Comparison of ENCODE assay signal across 1 cellular context in the genomic region with DNA sequence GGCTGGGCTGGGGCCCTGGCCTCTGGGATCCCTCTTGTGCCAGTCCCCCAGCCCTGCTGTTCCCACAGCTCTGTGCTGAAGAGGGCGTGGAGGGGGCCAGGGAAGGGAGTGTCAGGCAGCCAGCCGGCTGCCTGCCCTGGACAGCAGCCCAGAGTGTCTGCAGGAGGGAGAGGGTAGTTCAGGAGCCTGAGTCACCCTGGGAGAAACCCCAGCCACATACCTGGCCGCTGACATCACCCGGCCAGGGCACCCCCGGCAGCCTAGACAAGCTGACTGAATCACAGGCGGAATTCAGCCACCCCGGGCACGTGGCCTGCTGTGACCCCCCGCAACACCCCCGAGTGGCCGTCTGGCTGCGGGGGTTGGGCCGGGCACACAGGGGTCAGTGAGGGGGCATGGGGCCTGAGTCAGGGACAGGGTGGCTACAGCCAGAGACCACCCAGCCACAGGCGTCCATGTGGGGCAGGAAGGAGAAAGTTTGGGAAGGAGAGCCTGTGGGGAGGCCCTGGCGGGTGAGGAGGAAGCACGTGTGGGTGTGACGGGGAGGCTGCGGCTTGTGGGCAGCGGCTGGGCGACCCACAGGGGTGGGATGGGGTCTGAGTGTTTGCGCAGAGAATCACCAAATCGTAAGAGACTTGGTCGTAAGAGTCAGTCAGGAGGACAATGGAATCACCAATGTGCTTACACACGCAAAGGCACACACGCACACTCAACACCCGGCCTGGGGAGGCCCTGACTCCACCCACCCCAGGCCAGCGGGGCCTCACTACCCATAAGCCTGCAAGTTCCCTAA.
TF ChIP-seq lines count a peak whose summit lies in the region.

No MANE protein-coding gene starts in this region.

TF ChIP-seq in K562, 482 proteins besides CTCF, POLR2A, EP300 and RAD21 (continued from another document and continues in another):
- no peak for TF ChIP-seq FOXJ3 (CRISPR knock-in tag; IDR thresholded peaks at IDR 0.05)
- TF ChIP-seq MAFG (tag; conservative IDR thresholded peaks at IDR 0.05): peak; percentile 36; the same call in 1 of the 2 replicates
- TF ChIP-seq, protein P1, sequence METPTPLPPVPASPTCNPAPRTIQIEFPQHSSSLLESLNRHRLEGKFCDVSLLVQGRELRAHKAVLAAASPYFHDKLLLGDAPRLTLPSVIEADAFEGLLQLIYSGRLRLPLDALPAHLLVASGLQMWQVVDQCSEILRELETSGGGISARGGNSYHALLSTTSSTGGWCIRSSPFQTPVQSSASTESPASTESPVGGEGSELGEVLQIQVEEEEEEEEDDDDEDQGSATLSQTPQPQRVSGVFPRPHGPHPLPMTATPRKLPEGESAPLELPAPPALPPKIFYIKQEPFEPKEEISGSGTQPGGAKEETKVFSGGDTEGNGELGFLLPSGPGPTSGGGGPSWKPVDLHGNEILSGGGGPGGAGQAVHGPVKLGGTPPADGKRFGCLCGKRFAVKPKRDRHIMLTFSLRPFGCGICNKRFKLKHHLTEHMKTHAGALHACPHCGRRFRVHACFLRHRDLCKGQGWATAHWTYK (CRISPR knock-in tag; IDR thresholded peaks at IDR 0.05): peak; percentile 27; the same call in 1 of the 2 replicates
- TF ChIP-seq, protein P2, sequence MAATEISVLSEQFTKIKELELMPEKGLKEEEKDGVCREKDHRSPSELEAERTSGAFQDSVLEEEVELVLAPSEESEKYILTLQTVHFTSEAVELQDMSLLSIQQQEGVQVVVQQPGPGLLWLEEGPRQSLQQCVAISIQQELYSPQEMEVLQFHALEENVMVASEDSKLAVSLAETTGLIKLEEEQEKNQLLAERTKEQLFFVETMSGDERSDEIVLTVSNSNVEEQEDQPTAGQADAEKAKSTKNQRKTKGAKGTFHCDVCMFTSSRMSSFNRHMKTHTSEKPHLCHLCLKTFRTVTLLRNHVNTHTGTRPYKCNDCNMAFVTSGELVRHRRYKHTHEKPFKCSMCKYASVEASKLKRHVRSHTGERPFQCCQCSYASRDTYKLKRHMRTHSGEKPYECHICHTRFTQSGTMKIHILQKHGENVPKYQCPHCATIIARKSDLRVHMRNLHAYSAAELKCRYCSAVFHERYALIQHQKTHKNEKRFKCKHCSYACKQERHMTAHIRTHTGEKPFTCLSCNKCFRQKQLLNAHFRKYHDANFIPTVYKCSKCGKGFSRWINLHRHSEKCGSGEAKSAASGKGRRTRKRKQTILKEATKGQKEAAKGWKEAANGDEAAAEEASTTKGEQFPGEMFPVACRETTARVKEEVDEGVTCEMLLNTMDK (IDR thresholded peaks at IDR 0.05; ENCODE audit: borderline replicate concordance, insufficient read depth, low read depth, low read length, poor library complexity, severe bottlenecking): no peak
- TF ChIP-seq ZNF77 (CRISPR knock-in tag; IDR thresholded peaks at IDR 0.05): no peak
- TF ChIP-seq TAF1 (IDR thresholded peaks at IDR 0.05; ENCODE audit: control insufficient read depth, extremely low read depth, insufficient read depth, low read length, severe bottlenecking): peak; percentile 25
- TF ChIP-seq ZFPM2 (CRISPR knock-in tag; IDR thresholded peaks at IDR 0.05): no peak
- no peak for TF ChIP-seq CHD2 (IDR thresholded peaks at IDR 0.05; ENCODE audit: low read depth, low read length)
- TF ChIP-seq RFX7 (CRISPR knock-in tag; IDR thresholded peaks at IDR 0.05): no peak
- TF ChIP-seq, protein P3, sequence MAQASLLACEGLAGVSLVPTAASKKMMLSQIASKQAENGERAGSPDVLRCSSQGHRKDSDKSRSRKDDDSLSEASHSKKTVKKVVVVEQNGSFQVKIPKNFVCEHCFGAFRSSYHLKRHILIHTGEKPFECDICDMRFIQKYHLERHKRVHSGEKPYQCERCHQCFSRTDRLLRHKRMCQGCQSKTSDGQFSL (CRISPR knock-in tag; IDR thresholded peaks at IDR 0.05): no peak; the same call in 1 of the 2 replicates
- TF ChIP-seq, protein P3 (tag; IDR thresholded peaks at IDR 0.05): no peak
- TF ChIP-seq L3MBTL2 (IDR thresholded peaks at IDR 0.05): peak; percentile 84
- peak; percentile 74 for TF ChIP-seq DACH1 (IDR thresholded peaks at IDR 0.05; ENCODE audit: partially characterized antibody)
- TF ChIP-seq YBX1 (IDR thresholded peaks at IDR 0.05): no peak
- TF ChIP-seq CBFB (CRISPR knock-in tag; IDR thresholded peaks at IDR 0.05): no peak
- TF ChIP-seq, protein P4, sequence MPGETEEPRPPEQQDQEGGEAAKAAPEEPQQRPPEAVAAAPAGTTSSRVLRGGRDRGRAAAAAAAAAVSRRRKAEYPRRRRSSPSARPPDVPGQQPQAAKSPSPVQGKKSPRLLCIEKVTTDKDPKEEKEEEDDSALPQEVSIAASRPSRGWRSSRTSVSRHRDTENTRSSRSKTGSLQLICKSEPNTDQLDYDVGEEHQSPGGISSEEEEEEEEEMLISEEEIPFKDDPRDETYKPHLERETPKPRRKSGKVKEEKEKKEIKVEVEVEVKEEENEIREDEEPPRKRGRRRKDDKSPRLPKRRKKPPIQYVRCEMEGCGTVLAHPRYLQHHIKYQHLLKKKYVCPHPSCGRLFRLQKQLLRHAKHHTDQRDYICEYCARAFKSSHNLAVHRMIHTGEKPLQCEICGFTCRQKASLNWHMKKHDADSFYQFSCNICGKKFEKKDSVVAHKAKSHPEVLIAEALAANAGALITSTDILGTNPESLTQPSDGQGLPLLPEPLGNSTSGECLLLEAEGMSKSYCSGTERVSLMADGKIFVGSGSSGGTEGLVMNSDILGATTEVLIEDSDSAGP (CRISPR knock-in tag; IDR thresholded peaks at IDR 0.05): no peak
- TF ChIP-seq BCOR (IDR thresholded peaks at IDR 0.05): no peak
- TF ChIP-seq HEY1 (CRISPR knock-in tag; IDR thresholded peaks at IDR 0.05; ENCODE audit: borderline replicate concordance): no peak
- TF ChIP-seq DDX20 (tag; IDR thresholded peaks at IDR 0.05; ENCODE audit: low read depth): no peak
- no peak for TF ChIP-seq BRD4 (IDR thresholded peaks at IDR 0.05)
- no peak for TF ChIP-seq NCOA2 (IDR thresholded peaks at IDR 0.05; ENCODE audit: partially characterized antibody in 2 of 2)
- TF ChIP-seq, protein P5, sequence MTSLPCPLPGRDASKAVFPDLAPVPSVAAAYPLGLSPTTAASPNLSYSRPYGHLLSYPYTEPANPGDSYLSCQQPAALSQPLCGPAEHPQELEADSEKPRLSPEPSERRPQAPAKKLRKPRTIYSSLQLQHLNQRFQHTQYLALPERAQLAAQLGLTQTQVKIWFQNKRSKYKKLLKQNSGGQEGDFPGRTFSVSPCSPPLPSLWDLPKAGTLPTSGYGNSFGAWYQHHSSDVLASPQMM (CRISPR knock-in tag; IDR thresholded peaks at IDR 0.05): no peak
- no peak for TF ChIP-seq ZNF253 (CRISPR knock-in tag; conservative IDR thresholded peaks at IDR 0.05)
- TF ChIP-seq, protein P6, sequence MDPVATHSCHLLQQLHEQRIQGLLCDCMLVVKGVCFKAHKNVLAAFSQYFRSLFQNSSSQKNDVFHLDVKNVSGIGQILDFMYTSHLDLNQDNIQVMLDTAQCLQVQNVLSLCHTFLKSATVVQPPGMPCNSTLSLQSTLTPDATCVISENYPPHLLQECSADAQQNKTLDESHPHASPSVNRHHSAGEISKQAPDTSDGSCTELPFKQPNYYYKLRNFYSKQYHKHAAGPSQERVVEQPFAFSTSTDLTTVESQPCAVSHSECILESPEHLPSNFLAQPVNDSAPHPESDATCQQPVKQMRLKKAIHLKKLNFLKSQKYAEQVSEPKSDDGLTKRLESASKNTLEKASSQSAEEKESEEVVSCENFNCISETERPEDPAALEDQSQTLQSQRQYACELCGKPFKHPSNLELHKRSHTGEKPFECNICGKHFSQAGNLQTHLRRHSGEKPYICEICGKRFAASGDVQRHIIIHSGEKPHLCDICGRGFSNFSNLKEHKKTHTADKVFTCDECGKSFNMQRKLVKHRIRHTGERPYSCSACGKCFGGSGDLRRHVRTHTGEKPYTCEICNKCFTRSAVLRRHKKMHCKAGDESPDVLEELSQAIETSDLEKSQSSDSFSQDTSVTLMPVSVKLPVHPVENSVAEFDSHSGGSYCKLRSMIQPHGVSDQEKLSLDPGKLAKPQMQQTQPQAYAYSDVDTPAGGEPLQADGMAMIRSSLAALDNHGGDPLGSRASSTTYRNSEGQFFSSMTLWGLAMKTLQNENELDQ (CRISPR knock-in tag; IDR thresholded peaks at IDR 0.05; ENCODE audit: borderline replicate concordance): no peak
- no peak for TF ChIP-seq ZNF57 (CRISPR knock-in tag; IDR thresholded peaks at IDR 0.05)
- TF ChIP-seq PURB (CRISPR knock-in tag; IDR thresholded peaks at IDR 0.05; ENCODE audit: low read depth): no peak
- TF ChIP-seq PRPF4 (IDR thresholded peaks at IDR 0.05; ENCODE audit: insufficient read depth, low read depth, low read length, poor library complexity, severe bottlenecking): no peak
- no peak for TF ChIP-seq PPARD (CRISPR knock-in tag; IDR thresholded peaks at IDR 0.05)
- TF ChIP-seq SMARCC2 (IDR thresholded peaks at IDR 0.05; ENCODE audit: low read depth): 0 out of 2 replicates have a peak, but pooled peaks have one; percentile 54
- TF ChIP-seq NCOA6 (IDR thresholded peaks at IDR 0.05): no peak
- no peak for TF ChIP-seq ZNF134 (CRISPR knock-in tag; conservative IDR thresholded peaks at IDR 0.05)
- no peak for TF ChIP-seq ZNF184 (CRISPR knock-in tag; IDR thresholded peaks at IDR 0.05)
- TF ChIP-seq ESRRA (IDR thresholded peaks at IDR 0.05; ENCODE audit: borderline replicate concordance, low read depth): no peak
- no peak for TF ChIP-seq U2AF1 (optimal IDR thresholded peaks at IDR 0.05; ENCODE audit: low read depth, low read length)
- TF ChIP-seq, protein P7, sequence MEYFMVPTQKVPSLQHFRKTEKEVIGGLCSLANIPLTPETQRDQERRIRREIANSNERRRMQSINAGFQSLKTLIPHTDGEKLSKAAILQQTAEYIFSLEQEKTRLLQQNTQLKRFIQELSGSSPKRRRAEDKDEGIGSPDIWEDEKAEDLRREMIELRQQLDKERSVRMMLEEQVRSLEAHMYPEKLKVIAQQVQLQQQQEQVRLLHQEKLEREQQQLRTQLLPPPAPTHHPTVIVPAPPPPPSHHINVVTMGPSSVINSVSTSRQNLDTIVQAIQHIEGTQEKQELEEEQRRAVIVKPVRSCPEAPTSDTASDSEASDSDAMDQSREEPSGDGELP (CRISPR knock-in tag; IDR thresholded peaks at IDR 0.05; ENCODE audit: borderline replicate concordance): peak; percentile 93
- no peak for TF ChIP-seq FIP1L1 (IDR thresholded peaks at IDR 0.05; ENCODE audit: low read depth, low read length, poor library complexity, severe bottlenecking)
- TF ChIP-seq SRSF1 (IDR thresholded peaks at IDR 0.05; ENCODE audit: low read depth, low read length): no peak
- TF ChIP-seq, protein P8, sequence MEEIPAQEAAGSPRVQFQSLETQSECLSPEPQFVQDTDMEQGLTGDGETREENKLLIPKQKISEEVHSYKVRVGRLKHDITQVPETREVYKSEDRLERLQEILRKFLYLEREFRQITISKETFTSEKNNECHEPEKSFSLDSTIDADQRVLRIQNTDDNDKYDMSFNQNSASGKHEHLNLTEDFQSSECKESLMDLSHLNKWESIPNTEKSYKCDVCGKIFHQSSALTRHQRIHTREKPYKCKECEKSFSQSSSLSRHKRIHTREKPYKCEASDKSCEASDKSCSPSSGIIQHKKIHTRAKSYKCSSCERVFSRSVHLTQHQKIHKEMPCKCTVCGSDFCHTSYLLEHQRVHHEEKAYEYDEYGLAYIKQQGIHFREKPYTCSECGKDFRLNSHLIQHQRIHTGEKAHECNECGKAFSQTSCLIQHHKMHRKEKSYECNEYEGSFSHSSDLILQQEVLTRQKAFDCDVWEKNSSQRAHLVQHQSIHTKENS (CRISPR knock-in tag; IDR thresholded peaks at IDR 0.05): no peak
- no peak for TF ChIP-seq ZNF589 (CRISPR knock-in tag; IDR thresholded peaks at IDR 0.05; ENCODE audit: low read depth)
- TF ChIP-seq ETS2 (tag; IDR thresholded peaks at IDR 0.05; ENCODE audit: borderline replicate concordance, poor library complexity, severe bottlenecking): peak; percentile 12
- no peak for TF ChIP-seq ARID2 (IDR thresholded peaks at IDR 0.05)
- no peak for TF ChIP-seq GTF2A2 (tag; IDR thresholded peaks at IDR 0.05)
- TF ChIP-seq ZKSCAN3 (CRISPR knock-in tag; IDR thresholded peaks at IDR 0.05): no peak
- no peak; the same call in 1 of the 2 replicates for TF ChIP-seq ZEB2 (IDR thresholded peaks at IDR 0.05)
- TF ChIP-seq PRMT5 (CRISPR knock-in tag; IDR thresholded peaks at IDR 0.05): no peak
- TF ChIP-seq, protein P9, sequence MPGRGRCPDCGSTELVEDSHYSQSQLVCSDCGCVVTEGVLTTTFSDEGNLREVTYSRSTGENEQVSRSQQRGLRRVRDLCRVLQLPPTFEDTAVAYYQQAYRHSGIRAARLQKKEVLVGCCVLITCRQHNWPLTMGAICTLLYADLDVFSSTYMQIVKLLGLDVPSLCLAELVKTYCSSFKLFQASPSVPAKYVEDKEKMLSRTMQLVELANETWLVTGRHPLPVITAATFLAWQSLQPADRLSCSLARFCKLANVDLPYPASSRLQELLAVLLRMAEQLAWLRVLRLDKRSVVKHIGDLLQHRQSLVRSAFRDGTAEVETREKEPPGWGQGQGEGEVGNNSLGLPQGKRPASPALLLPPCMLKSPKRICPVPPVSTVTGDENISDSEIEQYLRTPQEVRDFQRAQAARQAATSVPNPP (IDR thresholded peaks at IDR 0.05; ENCODE audit: borderline replicate concordance, insufficient read depth, insufficient read length): no peak
- no peak for TF ChIP-seq ZNF551 (CRISPR knock-in tag; IDR thresholded peaks at IDR 0.05)
- TF ChIP-seq STAT5A (IDR thresholded peaks at IDR 0.05; ENCODE audit: borderline replicate concordance, low read length): no peak; the same call in 1 of the 2 replicates
- TF ChIP-seq, protein P10, sequence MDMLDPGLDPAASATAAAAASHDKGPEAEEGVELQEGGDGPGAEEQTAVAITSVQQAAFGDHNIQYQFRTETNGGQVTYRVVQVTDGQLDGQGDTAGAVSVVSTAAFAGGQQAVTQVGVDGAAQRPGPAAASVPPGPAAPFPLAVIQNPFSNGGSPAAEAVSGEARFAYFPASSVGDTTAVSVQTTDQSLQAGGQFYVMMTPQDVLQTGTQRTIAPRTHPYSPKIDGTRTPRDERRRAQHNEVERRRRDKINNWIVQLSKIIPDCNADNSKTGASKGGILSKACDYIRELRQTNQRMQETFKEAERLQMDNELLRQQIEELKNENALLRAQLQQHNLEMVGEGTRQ (CRISPR knock-in tag; IDR thresholded peaks at IDR 0.05): peak; percentile 76
- TF ChIP-seq SRSF3 (IDR thresholded peaks at IDR 0.05; ENCODE audit: insufficient read depth, low read length): no peak
- no peak for TF ChIP-seq SMARCB1 (IDR thresholded peaks at IDR 0.05; ENCODE audit: insufficient read length, low read depth)
- TF ChIP-seq NRF1 (conservative IDR thresholded peaks at IDR 0.05 in 1 of 2, IDR thresholded peaks at IDR 0.05 in 1 of 2): peak; percentile 52 to 64; a peak in 3 of 4 replicates
- no peak for TF ChIP-seq SREBF1 (IDR thresholded peaks at IDR 0.05; ENCODE audit: borderline replicate concordance, low read depth, low read length)
- no peak for TF ChIP-seq MXI1 (IDR thresholded peaks at IDR 0.05; ENCODE audit: low read depth, low read length)
- no peak; the same call in 1 of the 2 replicates for TF ChIP-seq ZBTB1 (CRISPR knock-in tag; IDR thresholded peaks at IDR 0.05; ENCODE audit: borderline replicate concordance, low read depth)
- TF ChIP-seq ERF (CRISPR knock-in tag; IDR thresholded peaks at IDR 0.05): peak; percentile 58; the same call in 1 of the 2 replicates
- no peak for TF ChIP-seq KLF16 (IDR thresholded peaks at IDR 0.05)
- TF ChIP-seq RFX5 (IDR thresholded peaks at IDR 0.05; ENCODE audit: low read depth, low read length): no peak
- no peak for TF ChIP-seq ZC3H11A (IDR thresholded peaks at IDR 0.05; ENCODE audit: low read depth, low read length)
